23 cellular contexts compared by ENCODE assay signal in the genomic region with DNA sequence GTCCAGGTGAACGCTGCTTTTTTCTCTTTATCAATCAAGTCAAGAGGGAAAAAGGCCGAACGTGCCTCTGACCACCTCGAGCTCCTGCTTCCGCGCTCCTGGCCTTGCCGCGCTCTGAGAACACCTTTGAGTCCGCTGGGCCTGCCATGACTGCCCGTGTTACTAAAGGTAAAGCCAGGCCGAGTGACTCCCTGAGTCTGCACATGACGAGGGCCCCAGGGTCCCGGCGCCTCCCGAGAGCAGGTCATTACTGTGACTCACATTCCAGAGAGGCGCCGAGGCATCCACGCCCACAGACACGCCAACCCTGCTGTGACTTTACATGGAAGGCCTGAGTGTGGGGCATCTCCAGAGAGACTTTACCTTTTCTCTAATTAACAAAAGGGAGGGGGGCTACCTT. TPM values are rescaled to one million over a fixed set of nuclear protein-coding genes. Genes with fewer than 3 reads are reported as not detected.
DNase-seq lines count a peak whose midpoint lies in the region; ATAC-seq, FAIRE-seq and TF ChIP-seq lines count a peak whose summit lies in the region.
"Had no signal": no experiment of that assay in that cellular context is flagged by ENCODE, and none has a peak within 500 bp of the region (broad histone marks: within the 10 kb centered on the region; RNA-seq: fewer than 3 reads in every experiment).

No MANE protein-coding gene starts in this region.

- H3K4me3 ChIP-seq in kidney (ENCODE audit: low read length in 2 of 2) (no peak overlapping the region), sigmoid colon (no peak overlapping the region), esophagus squamous epithelium (no peak overlapping the region), GM23338 (no peak overlapping the region)
- H3K4me3 ChIP-seq: hepatocyte, prostate gland, vagina had no signal

- H2AFZ ChIP-seq in H9 (ENCODE audit: low read length) (no peak overlapping the region), GM23338 (no peak overlapping the region)
- H2AFZ ChIP-seq: hepatocyte had no signal

- no peak overlapping the region for H4K8ac ChIP-seq in H9 (replicated peaks; ENCODE audit: insufficient read length, low read depth, low read length)

- H3K23ac ChIP-seq in H9 (ENCODE audit: insufficient read length, low read depth, low read length), result no peak overlapping the region

- H3K9ac ChIP-seq in H9 (ENCODE audit: extremely low read depth, insufficient read length, low read length) (no peak overlapping the region), kidney (ENCODE audit: low read length in 2 of 2) (no peak overlapping the region)

- H3K4me3 Mint-ChIP-seq in H9 (no peak overlapping the region), GM23338 (no peak overlapping the region)
- H3K4me3 Mint-ChIP-seq: activated CD4-positive, alpha-beta T cell treated with anti-CD3 and anti-CD28 coated beads for 36 hours; IgD-negative memory B cell had no signal

- no peak overlapping the region for H2BK120ac ChIP-seq in H9 (ENCODE audit: low read depth, low read length, poor library complexity, severe bottlenecking)

- no peaks in the 10 kb centered on the region for H3K9me2 ChIP-seq in GM23338 (ENCODE audit: insufficient read depth)

- H3K4me2 ChIP-seq in H9 (ENCODE audit: insufficient read depth, insufficient read length, low read length) (no peak overlapping the region), GM23338 (no peak overlapping the region)
- H3K4me2 ChIP-seq: hepatocyte had no signal

- intact Hi-C loops in kidney (cut with DNase I) (no loop called here), sigmoid colon (cut with DNase I) (no loop called here), esophagus squamous epithelium (cut with DNase I) (no loop called here)

- no peaks in the 10 kb centered on the region for H4K20me1 ChIP-seq in H9 (ENCODE audit: control insufficient read depth, insufficient read depth, insufficient read length)
- H4K20me1 ChIP-seq in GM23338 (replicated peaks; ENCODE audit: insufficient read depth), result peaks cover 11% of the 10 kb centered on the region

- no peak for TF ChIP-seq CTCF in H9 (conservative IDR thresholded peaks at IDR 0.05)
- TF ChIP-seq CTCF in kidney (IDR thresholded peaks at IDR 0.05; ENCODE audit: borderline replicate concordance, extremely low read depth, insufficient read depth), result no peak
- TF ChIP-seq CTCF in sigmoid colon (IDR thresholded peaks at IDR 0.05), result no peak
- TF ChIP-seq CTCF in esophagus squamous epithelium (IDR thresholded peaks at IDR 0.05), result no peak
- no peak for TF ChIP-seq CTCF in GM23338 (conservative IDR thresholded peaks at IDR 0.05; ENCODE audit: low read depth in 2 of 2)

- no peak overlapping the region for H3K14ac ChIP-seq in H9 (ENCODE audit: insufficient read depth, low read length)

- H3K27ac ChIP-seq in H9 (ENCODE audit: insufficient read length, low read depth, low read length) (no peak overlapping the region), kidney (ENCODE audit: low read depth in 2 of 2, low read length in 2 of 2) (no peak overlapping the region), sigmoid colon (no peak overlapping the region), esophagus squamous epithelium (no peak overlapping the region), GM23338 (ENCODE audit: low read depth) (no peak overlapping the region)
- H3K27ac ChIP-seq: C4-2B, hepatocyte, neutrophil, prostate gland, vagina had no signal

- no peak for TF ChIP-seq EP300 in sigmoid colon (IDR thresholded peaks at IDR 0.05)

- H3T11ph ChIP-seq in H9 (ENCODE audit: low read length), result no peak overlapping the region

- peak overlapping the region in 1 of 3 experiments; percentile 30; a peak in 1 of 7 replicates for H3K27ac Mint-ChIP-seq in H9
- H3K27ac Mint-ChIP-seq in GM23338, result no peak overlapping the region
- H3K27ac Mint-ChIP-seq: activated CD4-positive, alpha-beta T cell treated with anti-CD3 and anti-CD28 coated beads for 36 hours; IgD-negative memory B cell had no signal

- no peak overlapping the region for H2BK15ac ChIP-seq in H9 (ENCODE audit: low read depth, low read length)

- ATAC-seq in GM23338, result no peak
- ATAC-seq: activated CD4-positive, alpha-beta T cell treated with anti-CD3 and anti-CD28 coated beads for 36 hours had no signal

- H2BK12ac ChIP-seq in H9 (ENCODE audit: insufficient read length, low read depth, low read length), result no peak overlapping the region

- no peaks in the 10 kb centered on the region for H3K9me3 ChIP-seq in H9 (ENCODE audit: control insufficient read depth, low read depth, low read length)
- no peaks in the 10 kb centered on the region for H3K9me3 ChIP-seq in kidney (ENCODE audit: control insufficient read depth in 1 of 2, low read length in 2 of 2)
- peaks cover 0 to 3% (median 1%) of the 10 kb centered on the region in 4 donors for H3K9me3 ChIP-seq in sigmoid colon
- H3K9me3 ChIP-seq in esophagus squamous epithelium, result peaks cover 0 to 4% (median 0%) of the 10 kb centered on the region in 3 donors
- H3K9me3 ChIP-seq: neutrophil, prostate gland, vagina had no signal

- no peak overlapping the region for H2AK5ac ChIP-seq in H9 (ENCODE audit: insufficient read length, low read length)

- H3K56ac ChIP-seq in H9 (ENCODE audit: insufficient read length, low read depth, low read length), result no peak overlapping the region

- H3K36me3 Mint-ChIP-seq in H9 (ENCODE audit: insufficient read depth in 1 of 3, low read depth in 3 of 3) (peaks cover 19 to 51% (median 50%) of the 10 kb centered on the region in 3 experiments), GM23338 (ENCODE audit: low read depth) (peaks cover 31% of the 10 kb centered on the region)

- H3K27me3 Mint-ChIP-seq in H9 (ENCODE audit: low read depth) (no peaks in the 10 kb centered on the region), GM23338 (ENCODE audit: insufficient read depth, low read depth, poor library complexity) (peaks cover 6% of the 10 kb centered on the region)
- H3K27me3 Mint-ChIP-seq: activated CD4-positive, alpha-beta T cell treated with anti-CD3 and anti-CD28 coated beads for 36 hours; IgD-negative memory B cell had no signal

- TF ChIP-seq POLR2A in sigmoid colon (IDR thresholded peaks at IDR 0.05), result no peak
- no peak for TF ChIP-seq POLR2A in esophagus squamous epithelium (IDR thresholded peaks at IDR 0.05)

- H3F3A ChIP-seq in GM23338 (replicated peaks; ENCODE audit: low read depth), result no peaks in the 10 kb centered on the region

- no CpG with 5 or more reads among the region's 19 CpGs for WGBS in H9 (ENCODE audit: extremely low coverage, insufficient read length, low lambda C conversion rate)
- WGBS in sigmoid colon, 2 donors, result 95 to 97% methylated on average over 19 of the region's 19 CpGs
- WGBS in esophagus squamous epithelium, 2 donors, result 91 to 93% methylated on average over 3 to 6 of the region's 19 CpGs

- H3K4me1 ChIP-seq in H9 (ENCODE audit: insufficient read depth, low read length) (no peaks in the 10 kb centered on the region), kidney (ENCODE audit: control insufficient read depth in 1 of 2, insufficient read depth in 1 of 2, low read depth in 1 of 2, low read length in 2 of 2) (no peaks in the 10 kb centered on the region), sigmoid colon (no peaks in the 10 kb centered on the region), esophagus squamous epithelium (no peaks in the 10 kb centered on the region), GM23338 (ENCODE audit: insufficient read depth) (no peaks in the 10 kb centered on the region)
- H3K4me1 ChIP-seq: Caco-2, prostate gland, vagina had no signal

- peaks cover 30 to 48% of the 10 kb centered on the region in 2 donors for H3K36me3 ChIP-seq in kidney (ENCODE audit: control insufficient read depth in 1 of 2, insufficient read depth in 2 of 2, low read length in 2 of 2)
- H3K36me3 ChIP-seq in sigmoid colon, result peaks cover 27 to 100% (median 56%) of the 10 kb centered on the region in 4 donors
- peaks cover 0 to 100% (median 32%) of the 10 kb centered on the region in 3 donors for H3K36me3 ChIP-seq in esophagus squamous epithelium
- peaks cover 44% of the 10 kb centered on the region for H3K36me3 ChIP-seq in GM23338 (ENCODE audit: insufficient read depth)

- DNase-seq in activated T-cell treated with anti-CD3 and anti-CD28 coated beads, Interleukin-2, amount 50 U/mL, for 1 hour, result peak; percentile 11
- no peak for DNase-seq in activated T-cell treated with anti-CD3 and anti-CD28 coated beads, Interleukin-2, amount 50 U/mL, for 48 hours
- DNase-seq in H9, result peak; percentile 15
- DNase-seq in kidney, result peak; percentile 52
- peak; percentile 55 for DNase-seq in sigmoid colon
- no peak for DNase-seq in esophagus squamous epithelium (lab: John Stamatoyannopoulos, UW)
- DNase-seq in NCI-H2081 (lab: John Stamatoyannopoulos, UW), result no peak
- no peak for DNase-seq in GM23338 (ENCODE audit: low spot score)
- DNase-seq: activated CD4-positive, alpha-beta T cell treated with anti-CD3 and anti-CD28 coated beads for 36 hours; activated naive CD4-positive, alpha-beta T cell treated with anti-CD3 and anti-CD28 coated beads, Interleukin-2, amount 50 U/mL, for 16 hours; amniotic stem cell; Caco-2; MV-4-11; NCI-H1436 treated with DMSO at 0.1 percent for 48 hours; NCI-H748 treated with DMSO at 0.1 percent for 48 hours; stimulated activated naive CD4-positive, alpha-beta T cell had no signal

- no peak overlapping the region for H3K4ac ChIP-seq in H9 (ENCODE audit: low read depth, low read length)

- H4K5ac ChIP-seq in H9 (ENCODE audit: insufficient read length, low read depth, low read length), result no peak overlapping the region

- no peaks in the 10 kb centered on the region for H3K79me2 ChIP-seq in H9 (ENCODE audit: insufficient read depth, low read length)
- H3K79me2 ChIP-seq in GM23338 (replicated peaks; ENCODE audit: insufficient read depth), result peaks cover 48% of the 10 kb centered on the region

- no peaks in the 10 kb centered on the region for H3K79me1 ChIP-seq in H9 (ENCODE audit: insufficient read depth, low read depth, low read length, poor library complexity, severe bottlenecking)

- H4K91ac ChIP-seq in H9 (ENCODE audit: insufficient read length, low read depth, low read length), result no peak overlapping the region

- H3K9me3 Mint-ChIP-seq in H9, result no peaks in the 10 kb centered on the region; a peak in 1 of 5 replicates
- H3K9me3 Mint-ChIP-seq in GM23338, result no peaks in the 10 kb centered on the region
- H3K9me3 Mint-ChIP-seq: IgD-negative memory B cell had no signal

- FAIRE-seq in kidney (lab: Jason Lieb, UNC), result no peak
- FAIRE-seq: RCC 7860 had no signal

- no peaks in the 10 kb centered on the region for H3K23me2 ChIP-seq in H9 (ENCODE audit: insufficient read length, low read depth, low read length, poor library complexity, severe bottlenecking)

- H2BK20ac ChIP-seq in H9 (ENCODE audit: low read depth, low read length, poor library complexity, severe bottlenecking), result no peak overlapping the region

- no peaks in the 10 kb centered on the region for H3K27me3 ChIP-seq in H9 (ENCODE audit: insufficient read depth, low read length)
- no peaks in the 10 kb centered on the region for H3K27me3 ChIP-seq in sigmoid colon
- no peaks in the 10 kb centered on the region for H3K27me3 ChIP-seq in esophagus squamous epithelium
- no peaks in the 10 kb centered on the region for H3K27me3 ChIP-seq in GM23338 (ENCODE audit: insufficient read depth)
- H3K27me3 ChIP-seq: hepatocyte, neutrophil, vagina had no signal

- H3K4me1 Mint-ChIP-seq in H9, result no peaks in the 10 kb centered on the region
- no peaks in the 10 kb centered on the region for H3K4me1 Mint-ChIP-seq in GM23338
- H3K4me1 Mint-ChIP-seq: activated CD4-positive, alpha-beta T cell treated with anti-CD3 and anti-CD28 coated beads for 36 hours had no signal

- no peak overlapping the region for H3K18ac ChIP-seq in H9 (ENCODE audit: insufficient read length, low read depth, low read length)

- H2BK5ac ChIP-seq in H9 (ENCODE audit: insufficient read length, low read length), result no peak overlapping the region

RNA-seq across cellular contexts. Expression of gene POFUT2, which starts 11.1 kb away (rescaled TPM):
- total RNA-seq in H9 (2021) (32.1 and 34.8 TPM in 2 replicates), kidney (30.2 TPM), sigmoid colon (10 to 100 TPM; 13.0 to 31.3 (median 20.9) TPM), esophagus squamous epithelium (10 to 100 TPM in 2 of 4 donors, 1 to 10 TPM in 2; 7.9 to 11.4 (median 9.4) TPM)
- polyA plus RNA-seq in kidney (ENCODE audit: insufficient read depth, low read depth, low replicate concordance) (18.3 TPM), sigmoid colon (10 to 100 TPM in 1 of 3 donors, 1 to 10 TPM in 2; 2.5 to 21.6 (median 3.0) TPM), GM23338 (2016; fragmentation: Nextera tagmentation; extraction: Ambion mirVana) (10.9 and 12.1 TPM in 2 replicates)
- total RNA-seq in GM23338 (2014; rRNA removed; shearing (Covaris generic)), result 34.5 and 36.2 TPM in 2 replicates

Comparison
In these comparisons a context has a peak if more than half of its experiments do, and no peak if none do; other contexts are left out.
1. DNase-seq: peak in activated T-cell treated with anti-CD3 and anti-CD28 coated beads, Interleukin-2, amount 50 U/mL, for 1 hour (single experiment), H9 (single experiment), kidney (single experiment) and sigmoid colon (single experiment); none in activated T-cell treated with anti-CD3 and anti-CD28 coated beads, Interleukin-2, amount 50 U/mL, for 48 hours (0 of 2), esophagus squamous epithelium (single experiment), NCI-H2081 (0 of 2) and GM23338 (single experiment).